27 cellular contexts compared by ENCODE assay signal in genomic region chr13:102203718-102204117, GRCh38.
"Had no signal": no experiment of that assay in that cellular context is flagged by ENCODE, and none has a peak within 500 bp of the region (broad histone marks: within the 10 kb centered on the region; RNA-seq: fewer than 3 reads in every experiment).

No MANE protein-coding gene starts in this region.

- H3K4me3 ChIP-seq: coronary artery, esophagus muscularis mucosa, gastroesophageal sphincter, heart right ventricle, left lung, neural progenitor cell, ovary, psoas muscle, sigmoid colon, stomach, thoracic aorta, tibial nerve, upper lobe of left lung had no signal

- H2AFZ ChIP-seq: neural progenitor cell had no signal

- DNase-seq: dermis blood vessel endothelial cell; effector memory CD4-positive, alpha-beta T cell; foreskin keratinocyte; heart right ventricle; hippocampal formation; left cardiac atrium; left lung; mesendoderm; midbrain; naive thymus-derived CD4-positive, alpha-beta T cell; ovary; posterior cingulate gyrus; psoas muscle; right cardiac atrium; sigmoid colon; stimulated activated CD4-positive, alpha-beta T cell treated with anti-CD3 and anti-CD28 coated beads, Interleukin-2, amount 100 ng/mL, for 24 hours; stimulated activated CD4-positive, alpha-beta T cell treated with anti-CD3 and anti-CD28 coated beads, Interleukin-4, amount 100 ng/mL, for 24 hours; stimulated activated naive CD4-positive, alpha-beta T cell treated with Interleukin-2 at 50 U/mL for 16 hours; stomach; upper lobe of left lung had no signal

- H3K27me3 ChIP-seq: esophagus muscularis mucosa, foreskin keratinocyte, gastroesophageal sphincter, heart right ventricle, left lung, neural progenitor cell, ovary, sigmoid colon, stomach, tibial nerve, upper lobe of left lung had no signal

- ATAC-seq: foreskin keratinocyte; gastroesophageal sphincter; heart right ventricle; left cardiac atrium; left lung; naive thymus-derived CD4-positive, alpha-beta T cell; psoas muscle; right cardiac atrium; stimulated activated effector memory CD8-positive, alpha-beta T cell treated with anti-CD3 and anti-CD28 coated beads, Interleukin-12 subunit alpha, Interleukin-12 subunit beta, amount 100 ng/mL, for 72 hours had no signal

- H3K27ac ChIP-seq: coronary artery, esophagus muscularis mucosa, foreskin keratinocyte, gastroesophageal sphincter, heart right ventricle, left lung, neural progenitor cell, ovary, psoas muscle, sigmoid colon, stomach, thoracic aorta, tibial nerve, upper lobe of left lung had no signal

- H3K4me1 ChIP-seq: gastroesophageal sphincter, heart right ventricle, left lung, neural progenitor cell, psoas muscle, sigmoid colon, stomach, tibial nerve, upper lobe of left lung had no signal

- H3K36me3 ChIP-seq: esophagus muscularis mucosa, gastroesophageal sphincter, heart right ventricle, left lung, neural progenitor cell, ovary, sigmoid colon, stomach, thoracic aorta, tibial nerve, upper lobe of left lung had no signal

- H3K9me3 ChIP-seq: esophagus muscularis mucosa, gastroesophageal sphincter, heart right ventricle, left lung, ovary, psoas muscle, sigmoid colon, stomach, thoracic aorta, tibial nerve, upper lobe of left lung had no signal

- H3K4me2 ChIP-seq: neural progenitor cell had no signal
